Comparison of ENCODE assay signal across 9 cellular contexts in the genomic region with DNA sequence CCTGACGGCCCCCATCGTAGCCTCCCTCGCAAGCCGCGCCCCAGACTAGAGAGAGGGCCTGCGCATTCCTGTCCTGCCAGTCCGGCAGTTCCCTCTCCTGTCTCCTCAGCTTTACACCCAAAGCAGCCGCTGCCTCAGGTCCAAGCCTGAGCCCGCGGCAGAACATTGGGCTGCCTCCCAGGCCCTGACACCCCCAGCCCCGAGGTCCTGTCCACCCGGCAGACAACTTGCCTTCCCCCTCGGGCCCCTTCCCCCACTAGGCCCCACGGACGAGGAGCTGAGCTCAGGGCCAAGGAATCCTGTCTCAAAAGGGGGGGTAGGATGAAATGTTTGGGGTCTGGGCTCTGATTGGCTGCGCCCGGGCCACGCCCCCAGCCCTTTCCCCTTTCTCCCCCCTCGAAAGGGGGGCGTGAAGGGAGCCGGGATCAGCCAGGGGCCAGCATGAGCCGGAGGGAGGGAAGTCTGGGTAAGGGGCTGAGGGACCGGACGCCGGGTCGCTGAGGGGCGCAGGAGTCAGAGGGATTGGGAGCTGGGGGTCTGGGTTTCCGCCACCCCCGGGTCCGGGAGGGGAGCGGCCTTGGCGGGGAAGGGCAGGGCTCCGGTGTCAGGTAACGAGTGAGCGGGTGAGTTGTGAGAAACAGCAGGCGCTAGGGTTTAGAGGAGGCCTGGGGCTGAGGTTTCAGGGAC. TPM values are rescaled to one million over a fixed set of nuclear protein-coding genes. Genes with fewer than 3 reads are reported as not detected.
A peak's percentile ranks its signal among the peaks of the same experiment; 100 is the strongest.
DNase-seq lines count a peak whose midpoint lies in the region; ATAC-seq, FAIRE-seq and TF ChIP-seq lines count a peak whose summit lies in the region.
"Had no signal": no experiment of that assay in that cellular context is flagged by ENCODE, and none has a peak within 500 bp of the region (broad histone marks: within the 10 kb centered on the region; RNA-seq: fewer than 3 reads in every experiment).

A gene with protein sequence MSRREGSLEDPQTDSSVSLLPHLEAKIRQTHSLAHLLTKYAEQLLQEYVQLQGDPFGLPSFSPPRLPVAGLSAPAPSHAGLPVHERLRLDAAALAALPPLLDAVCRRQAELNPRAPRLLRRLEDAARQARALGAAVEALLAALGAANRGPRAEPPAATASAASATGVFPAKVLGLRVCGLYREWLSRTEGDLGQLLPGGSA (plus strand): TSS at position 412 of the 687 bp plus-strand sequence. CDS start 30 bp downstream, at position 442.

- POLR2A ChIA-PET in Panc1 (lab: Charles Lee), result interaction anchor here (0.7 kb wide), 1 partner anchor 66 kb away, joined by 3 read pairs; no protein-coding TSS in a partner anchor

- DNase-seq in GM20000 (ENCODE audit: low spot score), result peak; percentile 38
- no peak for DNase-seq in Panc1 (ENCODE audit: low read depth, low spot score)
- peak in 6 of 10 donors; percentile 21 to 62 (median 43) for DNase-seq in dorsolateral prefrontal cortex
- peak; percentile 79 to 85 for DNase-seq in left lung
- peak; percentile 56 for DNase-seq in stomach
- no peak for DNase-seq in activated effector memory CD4-positive, alpha-beta T cell treated with anti-CD3 and anti-CD28 coated beads, Interleukin-2, amount 50 U/mL, for 16 hours
- no peak for DNase-seq in GM12891 (ENCODE audit: insufficient read length, low spot score)

- no peak for FAIRE-seq in GM12891 (lab: Jason Lieb, UNC)
- FAIRE-seq: colon had no signal

- TF ChIP-seq POLR2A in stomach (IDR thresholded peaks at IDR 0.05) (peak in 1 of 4 donors; percentile 37), GM12891 (IDR thresholded peaks at IDR 0.05; ENCODE audit: low read depth, low read length) (no peak)

- H3K9me3 ChIP-seq in Panc1 (ENCODE audit: control insufficient read depth, insufficient read depth, low read depth, low read length), result no peaks in the 10 kb centered on the region
- no peaks in the 10 kb centered on the region for H3K9me3 ChIP-seq in left lung
- no peaks in the 10 kb centered on the region for H3K9me3 ChIP-seq in stomach

- intact Hi-C loops in Panc1 (cut with micrococcal nuclease; ENCODE audit: unreplicated experiment) (no loop called here), dorsolateral prefrontal cortex (cut with DNase I) (loop anchor here (2.0 to 10.0 kb wide), 3 partner anchors 26 to 202 kb away; a partner anchor contains a TSS), left lung (cut with DNase I) (no loop called here), stomach (cut with DNase I; ENCODE audit: low total_unique reads) (loop anchor here (10.0 kb wide), 1 partner anchor 52 kb away; no protein-coding TSS in a partner anchor)

- in situ Hi-C loops in Panc1 (cut with HindIII; ENCODE audit: low pct_unique_long_range_greater_than_20kb, low sequenced_read_pairs), result no loop called here

- H3K36me3 ChIP-seq in Panc1 (ENCODE audit: control insufficient read depth, insufficient read depth, low read length) (no peaks in the 10 kb centered on the region), left lung (peaks cover 0 to 2% of the 10 kb centered on the region in 2 donors), stomach (peaks cover 0 to 6% (median 6%) of the 10 kb centered on the region in 4 donors)

- WGBS in stomach, 5 donors, result 10 to 19% (median 12%) methylated on average over 30 to 36 of the region's 36 CpGs

- H3K27me3 ChIP-seq in Panc1 (ENCODE audit: control insufficient read depth, insufficient read depth, low read length) (no peaks in the 10 kb centered on the region), dorsolateral prefrontal cortex (no peaks in the 10 kb centered on the region), left lung (no peaks in the 10 kb centered on the region), stomach (no peaks in the 10 kb centered on the region)

- TF ChIP-seq CTCF in GM20000 (IDR thresholded peaks at IDR 0.05; ENCODE audit: extremely low read depth, missing control alignments), result no peak
- no peak for TF ChIP-seq CTCF in Panc1 (IDR thresholded peaks at IDR 0.05)
- TF ChIP-seq CTCF in dorsolateral prefrontal cortex (IDR thresholded peaks at IDR 0.05 in 54 of 56, conservative IDR thresholded peaks at IDR 0.05 in 2 of 56; ENCODE audit: low read depth in 1 of 56, partially characterized antibody in 56 of 56), result no peak
- no peak for TF ChIP-seq CTCF in left lung (IDR thresholded peaks at IDR 0.05)
- TF ChIP-seq CTCF in stomach (IDR thresholded peaks at IDR 0.05), result no peak

- H3K27ac ChIP-seq in Panc1 (ENCODE audit: low read length), result peak within 1 kb of the TSS; percentile 82
- H3K27ac ChIP-seq in dorsolateral prefrontal cortex, result peak within 1 kb of the TSS; percentile 39 to 97 (median 92)
- peak within 1 kb of the TSS; percentile 93 to 98 for H3K27ac ChIP-seq in left lung
- H3K27ac ChIP-seq in stomach, result peak within 1 kb of the TSS; percentile 96 to 99 (median 97)

- no TSS peak for BruUV-seq in Panc1 (replicated peaks; lab: Mats Ljungman, UMichigan)

- H3K4me3 ChIP-seq in Panc1 (ENCODE audit: low read depth in 2 of 2, low read length in 2 of 2) (peak within 1 kb of the TSS; percentile 51 to 78), dorsolateral prefrontal cortex (peak within 1 kb of the TSS; percentile 33 to 73 (median 60)), left lung (peak within 1 kb of the TSS; percentile 47 to 55), stomach (peak within 1 kb of the TSS; percentile 44 to 59 (median 56))

- CTCF ChIA-PET in Panc1 (lab: Charles Lee), result interaction anchor here (0.6 kb wide), 2 partner anchors 11 to 45 kb away, joined by 3 to 4 read pairs; no protein-coding TSS in a partner anchor

- peak; percentile 43 for TF ChIP-seq EP300 in stomach (IDR thresholded peaks at IDR 0.05)

- ATAC-seq in Panc1, result peak; percentile 62
- ATAC-seq in left lung, result peak; percentile 78
- ATAC-seq in GM18868 (IDR thresholded peaks at IDR 0.05; ENCODE audit: unreplicated experiment), result no peak

- H3K4me1 ChIP-seq in Panc1 (ENCODE audit: control insufficient read depth, insufficient read depth, low read length) (peaks cover 24% of the 10 kb centered on the region), left lung (peaks cover 25 to 52% of the 10 kb centered on the region in 2 donors), stomach (peaks cover 44 to 80% (median 66%) of the 10 kb centered on the region in 4 donors)

TF ChIP-seq in GM12891, 5 proteins besides CTCF, POLR2A, EP300 and RAD21:
- no peak for TF ChIP-seq TAF1 (IDR thresholded peaks at IDR 0.05; ENCODE audit: low read depth, low read length)
- TF ChIP-seq PAX5 (IDR thresholded peaks at IDR 0.05; ENCODE audit: insufficient read depth, low read length, severe bottlenecking), result no peak
- TF ChIP-seq POLR2AphosphoS5 (IDR thresholded peaks at IDR 0.05; ENCODE audit: low read depth, low read length), result no peak
- TF ChIP-seq SPI1 (IDR thresholded peaks at IDR 0.05; ENCODE audit: low read depth, low read length), result no peak
- no peak for TF ChIP-seq POU2F2 (IDR thresholded peaks at IDR 0.05; ENCODE audit: low read depth, low read length)

RNA-seq across cellular contexts. Expression of the gene that starts here (rescaled TPM):
- total RNA-seq in Panc1 (2021; ENCODE audit: unreplicated experiment) (2.9 TPM), dorsolateral prefrontal cortex (1 to 10 TPM in 119 of 120 experiments, under 1 TPM in 1; 0.90 to 9.9 (median 3.1) TPM), left lung (1 to 10 TPM; 4.5 to 7.9 TPM), stomach (1 to 10 TPM in 1 of 5 donors, under 1 TPM in 2, not detected in 2; 0.29 to 2.3 (median 0.55) TPM)
- polyA plus RNA-seq in Panc1 (2012; ENCODE audit: insufficient read length), result 7.4 TPM
- polyA plus RNA-seq in stomach, result 1 to 10 TPM; 2.1 to 4.5 (median 2.9) TPM
- polyA plus RNA-seq in GM12891 (2012; ENCODE audit: low read depth, missing spikeins), result 0.15 TPM

Comparison
In these comparisons a context has a peak if more than half of its experiments do, and no peak if none do; other contexts are left out.
1. DNase-seq: peak in GM20000 (single experiment), dorsolateral prefrontal cortex (6 of 10), left lung (2 of 2) and stomach (single experiment); none in Panc1 (single experiment), activated effector memory CD4-positive, alpha-beta T cell treated with anti-CD3 and anti-CD28 coated beads, Interleukin-2, amount 50 U/mL, for 16 hours (single experiment) and GM12891 (single experiment).
2. intact Hi-C loops: an anchor here in dorsolateral prefrontal cortex (2.0 to 10.0 kb wide) and stomach (10.0 kb wide); none called in Panc1 and left lung.
3. Peak in every context shown above with its lines, with median percentiles within 50 percentile points of each other: H3K27ac ChIP-seq and H3K4me3 ChIP-seq.